In genomic region chr7:81256991-81257390, GRCh38 we compare ENCODE assay signal across 11 cellular contexts.
DNase-seq lines count a peak whose midpoint lies in the region; ATAC-seq and TF ChIP-seq lines count a peak whose summit lies in the region.
"Had no signal": no experiment of that assay in that cellular context is flagged by ENCODE, and none has a peak within 500 bp of the region (broad histone marks: within the 10 kb centered on the region; RNA-seq: fewer than 3 reads in every experiment).

No MANE protein-coding gene starts in this region.

- no peak overlapping the region for H2AFZ ChIP-seq in HCT116 (ENCODE audit: low read depth, low read length, poor library complexity, severe bottlenecking)

- H3K27me3 ChIP-seq in HCT116 (ENCODE audit: insufficient read depth, low read length) (no peaks in the 10 kb centered on the region), RWPE2 (ENCODE audit: insufficient read depth, poor library complexity, severe bottlenecking) (no peaks in the 10 kb centered on the region), foreskin keratinocyte (no peaks in the 10 kb centered on the region)

- TF ChIP-seq RAD21 in HCT116 (IDR thresholded peaks at IDR 0.05; ENCODE audit: low read depth), result peak; percentile 49

- no peaks in the 10 kb centered on the region for H3K9me2 ChIP-seq in HCT116 (ENCODE audit: insufficient read depth)

- no peaks in the 10 kb centered on the region for H3K4me1 Mint-ChIP-seq in progenitor cell of endocrine pancreas (ENCODE audit: low read depth)
- no peaks in the 10 kb centered on the region for H3K4me1 Mint-ChIP-seq in activated T-helper 2 cell treated with anti-CD3 and anti-CD28 coated beads, Interferon-gamma antibody, Interleukin-2, Interleukin-4, amounts not matched to agents 10 μg/mL and 5 μg/mL and 100 μg/mL, durations not matched to agents 14 hours and 24 hours and 36 hours (ENCODE audit: low read depth)
- H3K4me1 Mint-ChIP-seq: naive B cell had no signal

- no peaks in the 10 kb centered on the region for H3K79me2 ChIP-seq in HCT116 (ENCODE audit: insufficient read depth, low read length)

- no peak overlapping the region for H3K27ac Mint-ChIP-seq in progenitor cell of endocrine pancreas
- no peak overlapping the region for H3K27ac Mint-ChIP-seq in activated T-helper 2 cell treated with anti-CD3 and anti-CD28 coated beads, Interferon-gamma antibody, Interleukin-2, Interleukin-4, amounts not matched to agents 10 μg/mL and 5 μg/mL and 100 μg/mL, durations not matched to agents 14 hours and 24 hours and 36 hours
- H3K27ac Mint-ChIP-seq: naive B cell had no signal

- H3K36me3 Mint-ChIP-seq in progenitor cell of endocrine pancreas (ENCODE audit: insufficient read depth), result peaks cover 8% of the 10 kb centered on the region
- no peaks in the 10 kb centered on the region for H3K36me3 Mint-ChIP-seq in activated T-helper 2 cell treated with anti-CD3 and anti-CD28 coated beads, Interferon-gamma antibody, Interleukin-2, Interleukin-4, amounts not matched to agents 10 μg/mL and 5 μg/mL and 100 μg/mL, durations not matched to agents 14 hours and 24 hours and 36 hours (ENCODE audit: low read depth)
- H3K36me3 Mint-ChIP-seq: naive B cell had no signal

- RAD21 ChIA-PET in HCT116 (lab: Charles Lee; ENCODE audit: low non-redundant PET in 1 of 2, low total read pairs in 2 of 2, uncharacterized antibody in 2 of 2, unreplicated experiment in 2 of 2), result no interaction called here

- peaks cover 23% of the 10 kb centered on the region for H3K9me3 Mint-ChIP-seq in progenitor cell of endocrine pancreas (ENCODE audit: low read depth)
- peaks cover 10% of the 10 kb centered on the region for H3K9me3 Mint-ChIP-seq in activated T-helper 2 cell treated with anti-CD3 and anti-CD28 coated beads, Interferon-gamma antibody, Interleukin-2, Interleukin-4, amounts not matched to agents 10 μg/mL and 5 μg/mL and 100 μg/mL, durations not matched to agents 14 hours and 24 hours and 36 hours

- TF ChIP-seq CTCF in HCT116 (IDR thresholded peaks at IDR 0.05 in 2 of 3, conservative IDR thresholded peaks at IDR 0.05 in 1 of 3; ENCODE audit: borderline replicate concordance in 1 of 3, insufficient read depth in 1 of 3, low read depth in 2 of 3, low read length in 2 of 3) (peak in 2 of 3 experiments; percentile 2 to 17; a peak in 2 of 6 replicates), RWPE2 (IDR thresholded peaks at IDR 0.05; ENCODE audit: poor library complexity, severe bottlenecking) (peak; percentile 33), foreskin keratinocyte (conservative IDR thresholded peaks at IDR 0.05) (peak; percentile 45), progenitor cell of endocrine pancreas (IDR thresholded peaks at IDR 0.05; ENCODE audit: unreplicated experiment) (peak; percentile 41)

- ATAC-seq in HCT116 (no peak), RWPE2 (ENCODE audit: low read depth) (no peak), foreskin keratinocyte (no peak), HG03520 (IDR thresholded peaks at IDR 0.05; ENCODE audit: unreplicated experiment) (no peak), GM18511 (IDR thresholded peaks at IDR 0.05; ENCODE audit: unreplicated experiment) (no peak)

- POLR2A ChIA-PET in HCT116 (lab: Charles Lee), result no interaction called here

- H3K4me3 Mint-ChIP-seq in progenitor cell of endocrine pancreas (ENCODE audit: low read depth), result no peak overlapping the region
- H3K4me3 Mint-ChIP-seq in activated T-helper 2 cell treated with anti-CD3 and anti-CD28 coated beads, Interferon-gamma antibody, Interleukin-2, Interleukin-4, amounts not matched to agents 10 μg/mL and 5 μg/mL and 100 μg/mL, durations not matched to agents 14 hours and 24 hours and 36 hours (ENCODE audit: low read depth), result no peak overlapping the region
- H3K4me3 Mint-ChIP-seq: naive B cell had no signal

- H3K9me3 ChIP-seq in HCT116 (ENCODE audit: control insufficient read depth in 1 of 2, insufficient read depth in 1 of 2, low read depth in 1 of 2, low read length in 2 of 2) (no peaks in the 10 kb centered on the region; a peak in 1 of 4 replicates), RWPE2 (ENCODE audit: severe bottlenecking) (peaks cover 4% of the 10 kb centered on the region)

- H3K4me1 ChIP-seq in HCT116 (ENCODE audit: control insufficient read depth in 1 of 2, insufficient read depth in 2 of 2, low read length in 2 of 2) (no peaks in the 10 kb centered on the region), RWPE2 (ENCODE audit: insufficient read depth, poor library complexity, severe bottlenecking) (no peaks in the 10 kb centered on the region), foreskin keratinocyte (no peaks in the 10 kb centered on the region)

- H3K4me2 ChIP-seq in HCT116 (ENCODE audit: low read length), result no peak overlapping the region

- H4K20me1 ChIP-seq in HCT116 (ENCODE audit: insufficient read depth), result no peaks in the 10 kb centered on the region

- TF ChIP-seq POLR2A in HCT116 (IDR thresholded peaks at IDR 0.05; ENCODE audit: borderline replicate concordance, extremely low read depth, insufficient read depth, insufficient read length), result no peak

- H3K9ac ChIP-seq in HCT116 (ENCODE audit: low read length), result no peak overlapping the region

- CTCF ChIA-PET in HCT116 (lab: Charles Lee), result interaction anchor here (1.1 kb wide), 1 partner anchor 336 kb away, joined by 3 read pairs; no protein-coding TSS in a partner anchor

- intact Hi-C loops in HCT116 (cut with micrococcal nuclease), result loop anchor here (5.0 to 10.0 kb wide), 2 partner anchors 340 to 562 kb away; partner anchors contain the start of gene SEMA3C
- intact Hi-C loops in activated T-helper 2 cell treated with anti-CD3 and anti-CD28 coated beads, Interferon-gamma antibody, Interleukin-2, Interleukin-4, amounts not matched to agents 10 μg/mL and 5 μg/mL and 100 μg/mL, durations not matched to agents 14 hours and 24 hours and 36 hours (cut with micrococcal nuclease), result no loop called here

- H3K36me3 ChIP-seq in HCT116 (ENCODE audit: control insufficient read depth in 1 of 2, insufficient read depth in 2 of 2, low read length in 2 of 2) (no peaks in the 10 kb centered on the region), RWPE2 (ENCODE audit: low read depth) (no peaks in the 10 kb centered on the region)

- H3K27ac ChIP-seq in HCT116 (ENCODE audit: low read depth, low read length), result no peak overlapping the region
- no peak overlapping the region for H3K27ac ChIP-seq in RWPE2 (ENCODE audit: poor library complexity, severe bottlenecking)
- no peak overlapping the region for H3K27ac ChIP-seq in foreskin keratinocyte

- no peaks in the 10 kb centered on the region for H3K27me3 Mint-ChIP-seq in progenitor cell of endocrine pancreas
- H3K27me3 Mint-ChIP-seq in activated T-helper 2 cell treated with anti-CD3 and anti-CD28 coated beads, Interferon-gamma antibody, Interleukin-2, Interleukin-4, amounts not matched to agents 10 μg/mL and 5 μg/mL and 100 μg/mL, durations not matched to agents 14 hours and 24 hours and 36 hours (ENCODE audit: low read depth), result no peaks in the 10 kb centered on the region
- H3K27me3 Mint-ChIP-seq: naive B cell had no signal

- BruUV-seq in HCT116 (replicated peaks; lab: Mats Ljungman, UMichigan), result no TSS peak

- DNase-seq in HCT116 (ENCODE audit: low read depth, low spot score), result no peak
- no peak for DNase-seq in RWPE2 (ENCODE audit: low spot score)
- no peak for DNase-seq in foreskin keratinocyte
- DNase-seq in progenitor cell of endocrine pancreas (ENCODE audit: low spot score, unreplicated experiment), result no peak
- no peak for DNase-seq in GM19240 (ENCODE audit: insufficient read length, low spot score)
- DNase-seq in activated T-helper 2 cell treated with anti-CD3 and anti-CD28 coated beads, Interferon-gamma antibody, Interleukin-2, Interleukin-4, amounts not matched to agents 10 μg/mL and 5 μg/mL and 100 μg/mL, durations not matched to agents 14 hours and 24 hours and 36 hours (ENCODE audit: low spot score), result no peak
- DNase-seq: activated naive CD4-positive, alpha-beta T cell treated with Interleukin-2 at 50 U/mL for 16 hours; naive B cell; NCI-H2081 treated with DMSO at 0.1 percent for 48 hours had no signal

- H3K4me3 ChIP-seq in HCT116 (replicated peaks in 1 of 2; ENCODE audit: low read depth in 1 of 2, low read length in 2 of 2) (no peak overlapping the region), RWPE2 (ENCODE audit: severe bottlenecking) (no peak overlapping the region)

TF ChIP-seq in HCT116, 20 proteins besides CTCF, POLR2A, EP300 and RAD21 (continues in another document):
- no peak for TF ChIP-seq EGR1 (IDR thresholded peaks at IDR 0.05; ENCODE audit: low read depth)
- TF ChIP-seq EZH2phosphoT487 (IDR thresholded peaks at IDR 0.05; ENCODE audit: borderline replicate concordance), result no peak
- no peak for TF ChIP-seq SRF (IDR thresholded peaks at IDR 0.05; ENCODE audit: low read depth)
- TF ChIP-seq EZH2 (IDR thresholded peaks at IDR 0.05), result no peak
- TF ChIP-seq ZBTB33 (IDR thresholded peaks at IDR 0.05; ENCODE audit: extremely low read depth, insufficient replicate concordance, low read length), result no peak
- no peak for TF ChIP-seq ZNF274 (IDR thresholded peaks at IDR 0.05; ENCODE audit: low read depth, low read length)
- TF ChIP-seq ELF1 (IDR thresholded peaks at IDR 0.05; ENCODE audit: borderline replicate concordance, low read depth), result no peak
- TF ChIP-seq CEBPB (IDR thresholded peaks at IDR 0.05; ENCODE audit: low read depth), result no peak
- no peak for TF ChIP-seq ZFX (IDR thresholded peaks at IDR 0.05)
- no peak for TF ChIP-seq YY1 (IDR thresholded peaks at IDR 0.05; ENCODE audit: extremely low read depth, insufficient replicate concordance, low read depth, low read length)
- TF ChIP-seq TCF7L2 (IDR thresholded peaks at IDR 0.05; ENCODE audit: borderline replicate concordance, extremely low read depth, insufficient read depth, insufficient read length), result no peak
- no peak for TF ChIP-seq POLR2AphosphoS5 (IDR thresholded peaks at IDR 0.05; ENCODE audit: low read depth, low read length)
- TF ChIP-seq MAX (IDR thresholded peaks at IDR 0.05), result no peak
